17 cellular contexts compared by ENCODE assay signal in the genomic region with DNA sequence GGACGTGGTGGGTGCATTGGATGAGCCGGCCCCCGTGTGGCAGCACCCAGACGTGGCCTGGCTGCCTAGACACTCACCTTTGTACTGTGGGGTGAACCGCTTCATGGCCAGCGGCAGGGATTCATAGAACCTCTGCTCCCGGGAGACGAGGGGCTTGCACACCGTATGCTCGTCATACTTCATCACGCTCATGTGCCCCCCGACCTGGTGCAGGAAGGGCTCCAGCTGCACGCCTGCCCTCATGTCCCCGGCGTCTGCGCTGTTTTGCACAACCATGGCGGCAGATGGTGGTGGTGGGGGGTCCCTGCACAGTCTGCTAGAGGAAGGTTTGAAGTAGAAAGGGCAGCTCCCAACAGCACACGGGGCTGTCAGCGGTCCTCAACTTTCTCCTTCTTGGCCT. TPM values are rescaled to one million over a fixed set of nuclear protein-coding genes. Genes with fewer than 3 reads are reported as not detected.
DNase-seq lines count a peak whose midpoint lies in the region; ATAC-seq and TF ChIP-seq lines count a peak whose summit lies in the region.
"Had no signal": no experiment of that assay in that cellular context is flagged by ENCODE, and none has a peak within 500 bp of the region (broad histone marks: within the 10 kb centered on the region; RNA-seq: fewer than 3 reads in every experiment).

No MANE protein-coding gene starts in this region.

- H2BK15ac ChIP-seq in neuronal stem cell (ENCODE audit: low read length) = no peak overlapping the region

- in situ Hi-C loops in GM13977 (cut with MboI; ENCODE audit: low pct_unique_long_range_greater_than_20kb, low sequenced_read_pairs, unreplicated experiment) = no loop called here

- no peak overlapping the region for H3K14ac ChIP-seq in neuronal stem cell (ENCODE audit: low read length)

- no peaks in the 10 kb centered on the region for H3K79me1 ChIP-seq in neuronal stem cell (ENCODE audit: low read depth, low read length)

- TF ChIP-seq CTCF in GM13977 (IDR thresholded peaks at IDR 0.05; ENCODE audit: extremely low read depth, insufficient read depth, missing control alignments) = no peak

- peak overlapping the region; percentile 35 for H3K18ac ChIP-seq in neuronal stem cell (ENCODE audit: low read length)

- no peak overlapping the region for H3K9ac ChIP-seq in neuronal stem cell (ENCODE audit: low read depth, low read length, poor library complexity)

- no peaks in the 10 kb centered on the region for H3K27me3 ChIP-seq in right cardiac atrium (ENCODE audit: control insufficient read depth, insufficient read depth)
- peaks cover 0 to 9% (median 0%) of the 10 kb centered on the region in 3 experiments for H3K27me3 ChIP-seq in neuronal stem cell (ENCODE audit: control insufficient read depth in 3 of 3, insufficient read depth in 3 of 3, low read depth in 1 of 3, low read length in 3 of 3)

- H3K4me1 ChIP-seq in right cardiac atrium (ENCODE audit: control insufficient read depth, insufficient read depth, low read length) (peaks cover 6% of the 10 kb centered on the region), neuronal stem cell (ENCODE audit: control insufficient read depth in 2 of 2, insufficient read depth in 1 of 2, low read depth in 1 of 2, low read length in 2 of 2) (peaks cover 0 to 5% of the 10 kb centered on the region in 2 donors)

- H4K91ac ChIP-seq in neuronal stem cell (ENCODE audit: low read depth, low read length, poor library complexity) = no peak overlapping the region

- 88% methylated on average over 19 of the region's 19 CpGs for WGBS in right cardiac atrium
- no CpG with 5 or more reads among the region's 19 CpGs for WGBS in neuronal stem cell (ENCODE audit: extremely low coverage in 2 of 2, insufficient read length in 2 of 2, insufficient replicate concordance in 1 of 2), 2 donors

- no peak overlapping the region for H3K4me3 ChIP-seq in right cardiac atrium (ENCODE audit: low read length)
- H3K4me3 ChIP-seq in neuronal stem cell (ENCODE audit: low read length in 2 of 2) = no peak overlapping the region
- H3K4me3 ChIP-seq: GM12878 had no signal

- H4K8ac ChIP-seq in neuronal stem cell (ENCODE audit: low read depth, low read length) = no peak overlapping the region

- no peak overlapping the region for H3K4me2 ChIP-seq in neuronal stem cell (ENCODE audit: insufficient read depth, low read length, poor library complexity, severe bottlenecking)

- no peak overlapping the region for H3K23ac ChIP-seq in neuronal stem cell (ENCODE audit: low read depth, low read length, poor library complexity)

- H3K4ac ChIP-seq in neuronal stem cell (ENCODE audit: low read length) = no peak overlapping the region

- no peaks in the 10 kb centered on the region for H3K36me3 ChIP-seq in neuronal stem cell (replicated peaks in 1 of 2; ENCODE audit: control insufficient read depth in 2 of 2, insufficient read depth in 2 of 2, low read length in 2 of 2)

- ATAC-seq in Right ventricle myocardium superior (ENCODE audit: poor library complexity) = no peak
- ATAC-seq in right cardiac atrium = no peak
- ATAC-seq: GM12878 had no signal

- intact Hi-C loops in Right ventricle myocardium superior (cut with DNase I) (no loop called here), right cardiac atrium (cut with DNase I) (no loop called here)

- peak; percentile 24 for DNase-seq in Right ventricle myocardium superior
- no peak for DNase-seq in right cardiac atrium
- DNase-seq in MV-4-11 (lab: John Stamatoyannopoulos, UW) = peak; percentile 8
- no peak for DNase-seq in neuronal stem cell (ENCODE audit: low spot score)
- DNase-seq in GM13977 (ENCODE audit: low spot score) = no peak
- no peak for DNase-seq in stimulated activated CD4-positive, alpha-beta T cell treated with anti-CD3 and anti-CD28 coated beads, Interleukin-12 subunit alpha, Interleukin-12 subunit beta, amount 100 ng/mL, for 4 hours
- DNase-seq in NCI-H1105 treated with DMSO at 0.1 percent for 48 hours (lab: John Stamatoyannopoulos, UW) = no peak
- DNase-seq: 8988T; AML-193; C1 segment of cervical spinal cord; Calu3; CD4-positive, alpha-beta T cell; DMS 273 treated with DMSO at 0.1 percent for 48 hours; HCEC 1CT; HFFc6 had no signal

- H3K27ac ChIP-seq in right cardiac atrium (ENCODE audit: low read length) (no peak overlapping the region), neuronal stem cell (replicated peaks; ENCODE audit: low read length) (no peak overlapping the region)

- no peak overlapping the region for H2AFZ ChIP-seq in neuronal stem cell (ENCODE audit: low read length)

- no peaks in the 10 kb centered on the region for H3K9me3 ChIP-seq in right cardiac atrium (ENCODE audit: control insufficient read depth, low read length)
- H3K9me3 ChIP-seq in neuronal stem cell (replicated peaks in 1 of 2; ENCODE audit: control insufficient read depth in 2 of 2, insufficient read depth in 1 of 2, low read depth in 1 of 2, low read length in 2 of 2) = no peaks in the 10 kb centered on the region

- no peak overlapping the region for H2AK5ac ChIP-seq in neuronal stem cell (ENCODE audit: low read depth, low read length)

- no peak overlapping the region for H2BK12ac ChIP-seq in neuronal stem cell (ENCODE audit: low read length)

- H2BK5ac ChIP-seq in neuronal stem cell (ENCODE audit: low read length) = no peak overlapping the region

- no peak overlapping the region for H2BK120ac ChIP-seq in neuronal stem cell (ENCODE audit: low read depth, low read length)

RNA-seq across cellular contexts. Expression of a gene that starts 11.5 kb away (rescaled TPM):
- total RNA-seq in Right ventricle myocardium superior (44.2 TPM), right cardiac atrium (10 to 100 TPM in 3 of 4 donors, 1 to 10 TPM in 1; 10.0 to 44.4 (median 27.1) TPM)
- 14.4 TPM for polyA plus RNA-seq in right cardiac atrium
- polyA plus RNA-seq in neuronal stem cell (2013, experiment 1 of 2) = 1.7 TPM
- 1.4 TPM for polyA plus RNA-seq in neuronal stem cell (2013, experiment 2 of 2)
- total RNA-seq: Calu3; CD4-positive, alpha-beta T cell; GM12878; HT1080 had no signal

RNA-seq across cellular contexts. Expression of a gene that starts 23.7 kb away (rescaled TPM):
- total RNA-seq in Right ventricle myocardium superior (208 TPM), right cardiac atrium (100 to 1,000 TPM; 188 to 264 (median 233) TPM)
- polyA plus RNA-seq in right cardiac atrium = 376 TPM
- polyA plus RNA-seq in neuronal stem cell (2013, experiment 1 of 2) = 222 TPM
- 222 TPM for polyA plus RNA-seq in neuronal stem cell (2013, experiment 2 of 2)

RNA-seq across cellular contexts. Expression of a gene that starts 53.7 kb away (rescaled TPM):
- total RNA-seq in Right ventricle myocardium superior (19.1 TPM), right cardiac atrium (10 to 100 TPM; 29.5 to 34.6 (median 32.9) TPM)
- polyA plus RNA-seq in right cardiac atrium = 33.2 TPM
- polyA plus RNA-seq in neuronal stem cell (2013, experiment 1 of 2) = 30.6 TPM
- 30.2 TPM for polyA plus RNA-seq in neuronal stem cell (2013, experiment 2 of 2)

Comparison
In these comparisons a context has a peak if more than half of its experiments do, and no peak if none do; other contexts are left out.
1. DNase-seq: peak in Right ventricle myocardium superior (single experiment) and MV-4-11 (single experiment); none in right cardiac atrium (0 of 3), neuronal stem cell (single experiment), GM13977 (single experiment), stimulated activated CD4-positive, alpha-beta T cell treated with anti-CD3 and anti-CD28 coated beads, Interleukin-12 subunit alpha, Interleukin-12 subunit beta, amount 100 ng/mL, for 4 hours (single experiment) and NCI-H1105 treated with DMSO at 0.1 percent for 48 hours (single experiment).